In genomic region chr10:101018118-101018599, GRCh38 we compare ENCODE assay signal across 11 cellular contexts. TPM values are rescaled to one million over a fixed set of nuclear protein-coding genes. Genes with fewer than 3 reads are reported as not detected.
DNase-seq lines count a peak whose midpoint lies in the region; ATAC-seq, FAIRE-seq and TF ChIP-seq lines count a peak whose summit lies in the region.
"Had no signal": no experiment of that assay in that cellular context is flagged by ENCODE, and none has a peak within 500 bp of the region (broad histone marks: within the 10 kb centered on the region; RNA-seq: fewer than 3 reads in every experiment).

No MANE protein-coding gene starts in this region.

- H2AFZ ChIP-seq in Karpas-422 (ENCODE audit: low read length) (peak overlapping the region; percentile 60; the same call in 1 of the 2 replicates), GM12878 (ENCODE audit: control insufficient read depth, low read depth, low read length) (peak overlapping the region; percentile 41)

- H3K4me2 ChIP-seq in DOHH2 (ENCODE audit: low read length) = peak overlapping the region; percentile 61
- H3K4me2 ChIP-seq in Karpas-422 (ENCODE audit: low read depth, low read length, poor library complexity, severe bottlenecking) = peak overlapping the region; percentile 95
- peak overlapping the region; percentile 48 for H3K4me2 ChIP-seq in GM12878 (ENCODE audit: control insufficient read depth, insufficient read depth)

- in situ Hi-C loops in GM12878 (cut with MboI) = no loop called here

- H3F3A ChIP-seq in DOHH2 (ENCODE audit: control insufficient read depth, insufficient read depth) = no peaks in the 10 kb centered on the region

- no peaks in the 10 kb centered on the region for H3K36me3 Mint-ChIP-seq in memory B cell
- H3K36me3 Mint-ChIP-seq in CD8-positive, alpha-beta memory T cell = peaks cover 0 to 4% (median 2%) of the 10 kb centered on the region in 3 donors
- H3K36me3 Mint-ChIP-seq: activated naive CD8-positive, alpha-beta T cell had no signal

- 1% methylated on average over 17 of the region's 20 CpGs for WGBS in GM12878 (ENCODE audit: insufficient coverage, insufficient replicate concordance, low lambda C conversion rate, missing lambda C conversion rate)

- H3K27ac ChIP-seq in DOHH2 (ENCODE audit: low read depth, low read length) = no peak overlapping the region
- H3K27ac ChIP-seq in Karpas-422 (ENCODE audit: low read length) = peak overlapping the region; percentile 92
- H3K27ac ChIP-seq in GM12878 (ENCODE audit: control insufficient read depth, insufficient read depth) = no peak overlapping the region
- H3K27ac ChIP-seq in CD8-positive, alpha-beta memory T cell (ENCODE audit: low read depth, low read length) = no peak overlapping the region
- H3K27ac ChIP-seq: colonic mucosa, stomach had no signal

- no peaks in the 10 kb centered on the region for H3K79me2 ChIP-seq in DOHH2 (ENCODE audit: control insufficient read depth, low read length)
- H3K79me2 ChIP-seq in Karpas-422 (ENCODE audit: low read length) = no peaks in the 10 kb centered on the region
- no peaks in the 10 kb centered on the region for H3K79me2 ChIP-seq in GM12878 (ENCODE audit: control insufficient read depth, insufficient read depth, low read length)

- no peak for TF ChIP-seq RAD21 in GM12878 (IDR thresholded peaks at IDR 0.05; ENCODE audit: insufficient read depth, low read depth, low read length)

- CTCF ChIA-PET in GM12878 (lab: Yijun Ruan, JAX) = interaction anchor here (0.6 to 6.8 kb wide), 14 partner anchors 11 to 675 kb away, joined by 3 to 91 read pairs (median 15); partner anchors contain the start of genes LZTS2, PDZD7 and SFXN3
- CTCF ChIA-PET in CD8-positive, alpha-beta memory T cell (lab: Charles Lee) = interaction anchor here (0.6 to 6.9 kb wide), 13 partner anchors 9 to 456 kb away, joined by 3 to 98 read pairs (median 6); partner anchors contain the start of genes LZTS2, PDZD7 and SFXN3

- H3K27ac Mint-ChIP-seq in memory B cell = peak overlapping the region; percentile 62
- H3K27ac Mint-ChIP-seq in CD8-positive, alpha-beta memory T cell = no peak overlapping the region
- H3K27ac Mint-ChIP-seq: activated naive CD8-positive, alpha-beta T cell had no signal

- H3K27me3 Mint-ChIP-seq in memory B cell = peaks cover 30% of the 10 kb centered on the region
- peaks cover 36 to 52% of the 10 kb centered on the region in 2 donors for H3K27me3 Mint-ChIP-seq in CD8-positive, alpha-beta memory T cell

- H3K4me1 Mint-ChIP-seq in memory B cell = peaks cover 28% of the 10 kb centered on the region
- H3K4me1 Mint-ChIP-seq in CD8-positive, alpha-beta memory T cell = peaks cover 4 to 14% (median 10%) of the 10 kb centered on the region in 3 donors

- RAD21 ChIA-PET in GM12878 (lab: Charles Lee; ENCODE audit: unreplicated experiment) = interaction anchor here (1.1 to 2.6 kb wide), 9 partner anchors 11 to 124 kb away, joined by 3 to 13 read pairs (median 6); partner anchors contain the start of genes PDZD7 and SFXN3

- H4K20me1 ChIP-seq in DOHH2 (ENCODE audit: control insufficient read depth, insufficient read depth, low read depth, low read length) (no peaks in the 10 kb centered on the region), Karpas-422 (ENCODE audit: insufficient read depth, low read depth, low read length) (no peaks in the 10 kb centered on the region), GM12878 (ENCODE audit: control insufficient read depth, insufficient read depth) (no peaks in the 10 kb centered on the region)

- SMC1A ChIA-PET in GM12878 (lab: Charles Lee; ENCODE audit: uncharacterized antibody, unreplicated experiment) = no interaction called here

- intact Hi-C loops in GM12878 (cut with micrococcal nuclease; ENCODE audit: unreplicated experiment) = no loop called here

- H3K9me3 ChIP-seq in DOHH2 (ENCODE audit: control insufficient read depth, insufficient read depth, low read length) = no peaks in the 10 kb centered on the region
- H3K9me3 ChIP-seq in Karpas-422 (ENCODE audit: low read length) = no peaks in the 10 kb centered on the region
- no peaks in the 10 kb centered on the region for H3K9me3 ChIP-seq in GM12878 (replicated peaks; ENCODE audit: control insufficient read depth, insufficient read depth, low read length)
- no peaks in the 10 kb centered on the region for H3K9me3 ChIP-seq in CD8-positive, alpha-beta memory T cell (ENCODE audit: low read length)
- H3K9me3 ChIP-seq: colonic mucosa, stomach had no signal

- peaks cover 23% of the 10 kb centered on the region for H3K4me1 ChIP-seq in DOHH2 (ENCODE audit: control insufficient read depth, low read length)
- H3K4me1 ChIP-seq in Karpas-422 (ENCODE audit: low read length) = peaks cover 58% of the 10 kb centered on the region
- H3K4me1 ChIP-seq in GM12878 (ENCODE audit: control insufficient read depth, insufficient read depth, low read length) = peaks cover 10% of the 10 kb centered on the region
- peaks cover 6% of the 10 kb centered on the region for H3K4me1 ChIP-seq in CD8-positive, alpha-beta memory T cell (ENCODE audit: insufficient read depth, low read length)
- H3K4me1 ChIP-seq: colonic mucosa had no signal

- no peak for TF ChIP-seq CTCF in DOHH2 (IDR thresholded peaks at IDR 0.05; ENCODE audit: low read depth, low read length, poor library complexity, severe bottlenecking)
- TF ChIP-seq CTCF in GM12878 (IDR thresholded peaks at IDR 0.05 in 2 of 3, conservative IDR thresholded peaks at IDR 0.05 in 1 of 3; ENCODE audit: control insufficient read depth in 2 of 3, extremely low read depth in 1 of 3, insufficient read depth in 1 of 3, low read depth in 3 of 3, low read length in 3 of 3) = no peak
- TF ChIP-seq CTCF in omental fat pad (IDR thresholded peaks at IDR 0.05) = no peak

- H3K9ac ChIP-seq in Karpas-422 (ENCODE audit: low read length) (peak overlapping the region; percentile 74), GM12878 (ENCODE audit: control insufficient read depth, insufficient read depth, low read length) (no peak overlapping the region)

- H3K36me3 ChIP-seq in DOHH2 (ENCODE audit: control insufficient read depth, low read length) (no peaks in the 10 kb centered on the region), Karpas-422 (ENCODE audit: insufficient read depth, low read length) (no peaks in the 10 kb centered on the region), GM12878 (ENCODE audit: control insufficient read depth in 2 of 2, insufficient read depth in 2 of 2, low read length in 1 of 2) (no peaks in the 10 kb centered on the region)
- H3K36me3 ChIP-seq in CD8-positive, alpha-beta memory T cell (ENCODE audit: insufficient read depth, low read length) = no peaks in the 10 kb centered on the region
- H3K36me3 ChIP-seq: colonic mucosa, stomach had no signal

- BruUV-seq in GM12878 (replicated peaks; lab: Mats Ljungman, UMichigan) = no TSS peak

- DNase-seq in Karpas-422 (peak; percentile 91), GM12878 (ENCODE audit: low read depth, low spot score) (no peak), memory B cell (ENCODE audit: low spot score in 2 of 2) (peak in 1 of 2 donors; percentile 35), kidney tubule cell (ENCODE audit: low spot score) (no peak), omental fat pad (ENCODE audit: low spot score) (no peak), T-helper 1 cell (no peak)
- no peak for DNase-seq in CD8-positive, alpha-beta memory T cell

- POLR2A ChIA-PET in GM12878 (lab: Charles Lee) = interaction anchor here (0.8 kb wide), 1 partner anchor 25 kb away, joined by 3 read pairs; no protein-coding TSS in a partner anchor
- POLR2A ChIA-PET in CD8-positive, alpha-beta memory T cell (lab: Charles Lee) = interaction anchor here (0.6 kb wide), 1 partner anchor 839 kb away, joined by 4 read pairs; no protein-coding TSS in a partner anchor

- FAIRE-seq in GM12878 (lab: Jason Lieb, UNC) = no peak

- peak overlapping the region; percentile 61 for H3K4me3 Mint-ChIP-seq in memory B cell
- no peak overlapping the region for H3K4me3 Mint-ChIP-seq in CD8-positive, alpha-beta memory T cell
- H3K4me3 Mint-ChIP-seq: activated naive CD8-positive, alpha-beta T cell had no signal

- no peaks in the 10 kb centered on the region for H3K9me3 Mint-ChIP-seq in memory B cell
- H3K9me3 Mint-ChIP-seq in CD8-positive, alpha-beta memory T cell = no peaks in the 10 kb centered on the region

- TF ChIP-seq POLR2A in GM12878 (IDR thresholded peaks at IDR 0.05; ENCODE audit: low read depth, low read length) = no peak

- no peaks in the 10 kb centered on the region for H3K9me2 ChIP-seq in DOHH2 (replicated peaks; ENCODE audit: control insufficient read depth, low read length)
- no peaks in the 10 kb centered on the region for H3K9me2 ChIP-seq in Karpas-422 (replicated peaks; ENCODE audit: insufficient read depth, low read length)

- no peak for TF ChIP-seq EP300 in GM12878 (IDR thresholded peaks at IDR 0.05; ENCODE audit: borderline replicate concordance in 1 of 2, control insufficient read depth in 1 of 2, low read depth in 2 of 2, low read length in 2 of 2)

- H3K27me3 ChIP-seq in DOHH2 (ENCODE audit: control insufficient read depth, low read length) (peaks cover 19% of the 10 kb centered on the region), Karpas-422 (ENCODE audit: low read length) (no peaks in the 10 kb centered on the region), GM12878 (replicated peaks in 1 of 2; ENCODE audit: control insufficient read depth in 2 of 2, insufficient read depth in 2 of 2, low read length in 1 of 2) (peaks cover 10% of the 10 kb centered on the region in 2 experiments)
- H3K27me3 ChIP-seq in CD8-positive, alpha-beta memory T cell (ENCODE audit: insufficient read depth, low read length, poor library complexity, severe bottlenecking) = peaks cover 20% of the 10 kb centered on the region

- H3K4me3 ChIP-seq in DOHH2 (ENCODE audit: low read length) = peak overlapping the region; percentile 48
- H3K4me3 ChIP-seq in Karpas-422 (ENCODE audit: low read length) = peak overlapping the region; percentile 57
- H3K4me3 ChIP-seq in GM12878 = no peak overlapping the region
- H3K4me3 ChIP-seq in CD8-positive, alpha-beta memory T cell (ENCODE audit: low read length) = no peak overlapping the region
- H3K4me3 ChIP-seq: colonic mucosa, stomach had no signal

- ATAC-seq in GM12878 = peak; percentile 33
- ATAC-seq in memory B cell (ENCODE audit: low read depth) = peak; percentile 75
- no peak for ATAC-seq in omental fat pad (ENCODE audit: low FRiP score)

RNA-seq across cellular contexts. Expression of gene PDZD7, which starts 12.8 kb away (rescaled TPM):
- total RNA-seq in Karpas-422 (2014; rRNA removed; shearing (Covaris generic); ENCODE audit: low replicate concordance) = 2.6 and 3.0 TPM in 2 replicates
- total RNA-seq in GM12878 (2013; cell fraction: nucleolus; rRNA removed) = not detected in 2 replicates
- total RNA-seq in GM12878 (2014; rRNA removed) = not detected in 2 replicates
- total RNA-seq in GM12878 (2014; rRNA removed; fragmentation: Illumina TruSeq; extraction: Trizol) = not detected in 2 replicates
- total RNA-seq in GM12878 (2021) = not detected in 2 replicates
- polyA plus RNA-seq in GM12878 (2011; ENCODE audit: low read depth) = not detected
- polyA plus RNA-seq in GM12878 (2011; rRNA removed) = 0.01 TPM in 1 of 2 replicates, not detected in the other
- polyA plus RNA-seq in GM12878 (2011; cell fraction: cytosol; rRNA removed) = 0.01 and 0.02 TPM in 2 replicates
- polyA plus RNA-seq in GM12878 (2011; cell fraction: nucleus; rRNA removed) = 0.04 and 0.07 TPM in 2 replicates
- polyA plus RNA-seq in GM12878 (2012) = 0.03 TPM in 1 of 2 replicates, not detected in the other
- 0.03 TPM in 1 of 2 replicates, not detected in the other for polyA plus RNA-seq in GM12878 (2014; fragmentation: Illumina TruSeq; extraction: Trizol)
- polyA plus RNA-seq in GM12878 (2014; fragmentation: Nextera tagmentation; extraction: Ambion mirVana) = not detected
- 0.03 TPM in 1 of 2 replicates, not detected in the other for polyA plus RNA-seq in GM12878 (2014; rRNA removed)
- polyA plus RNA-seq in GM12878 (2016; fragmentation: Nextera tagmentation; extraction: Ambion mirVana) = under 1 TPM in 1 of 2 experiments, not detected in 1; 0.20 TPM
- polyA minus RNA-seq in GM12878 (2011; rRNA and poly(A)+ RNA removed) = not detected in 2 replicates
- polyA minus RNA-seq in GM12878 (2011; cell fraction: cytosol; rRNA and poly(A)+ RNA removed) = not detected in 2 replicates
- polyA minus RNA-seq in GM12878 (2011; cell fraction: nucleus; rRNA and poly(A)+ RNA removed) = 0.12 TPM in 1 of 2 replicates, not detected in the other
- total RNA-seq in omental fat pad = 1 to 10 TPM in 1 of 4 donors, under 1 TPM in 3; 0.12 to 3.3 (median 0.30) TPM
- under 1 TPM; 0.31 to 0.33 TPM for total RNA-seq in CD8-positive, alpha-beta memory T cell
- 0.23 TPM for polyA plus RNA-seq in CD8-positive, alpha-beta memory T cell

RNA-seq across cellular contexts. Expression of gene SFXN3, which starts 12.9 kb away (rescaled TPM):
- 8.5 and 13.6 TPM in 2 replicates for total RNA-seq in Karpas-422 (2014; rRNA removed; shearing (Covaris generic); ENCODE audit: low replicate concordance)
- 10.8 and 13.6 TPM in 2 replicates for total RNA-seq in GM12878 (2013; cell fraction: nucleolus; rRNA removed)
- total RNA-seq in GM12878 (2014; rRNA removed) (1.1 and 1.2 TPM in 2 replicates), GM12878 (2014; rRNA removed; fragmentation: Illumina TruSeq; extraction: Trizol) (0.63 and 1.1 TPM in 2 replicates), GM12878 (2021) (1.0 and 1.2 TPM in 2 replicates), omental fat pad (10 to 100 TPM; 54.8 to 97.3 (median 71.2) TPM)
- 1.1 TPM for polyA plus RNA-seq in GM12878 (2011; ENCODE audit: low read depth)
- polyA plus RNA-seq in GM12878 (2011; rRNA removed) (8.7 and 11.3 TPM in 2 replicates), GM12878 (2014; fragmentation: Illumina TruSeq; extraction: Trizol) (1.3 and 1.7 TPM in 2 replicates), GM12878 (2014; fragmentation: Nextera tagmentation; extraction: Ambion mirVana) (under 1 TPM; 0.05 to 0.44 TPM), GM12878 (2014; rRNA removed) (1.7 and 2.5 TPM in 2 replicates), GM12878 (2016; fragmentation: Nextera tagmentation; extraction: Ambion mirVana) (1 to 10 TPM in 1 of 2 experiments, under 1 TPM in 1; 0.56 to 1.2 TPM)
- polyA plus RNA-seq in GM12878 (2011; cell fraction: cytosol; rRNA removed) = 14.5 and 15.4 TPM in 2 replicates
- 29.3 and 42.3 TPM in 2 replicates for polyA plus RNA-seq in GM12878 (2011; cell fraction: nucleus; rRNA removed)
- 1.7 and 4.3 TPM in 2 replicates for polyA plus RNA-seq in GM12878 (2012)
- 4.9 and 11.1 TPM in 2 replicates for polyA minus RNA-seq in GM12878 (2011; rRNA and poly(A)+ RNA removed)
- polyA minus RNA-seq in GM12878 (2011; cell fraction: cytosol; rRNA and poly(A)+ RNA removed) = 7.1 and 11.8 TPM in 2 replicates
- 6.2 and 6.5 TPM in 2 replicates for polyA minus RNA-seq in GM12878 (2011; cell fraction: nucleus; rRNA and poly(A)+ RNA removed)
- 10 to 100 TPM; 25.2 to 26.5 TPM for total RNA-seq in CD8-positive, alpha-beta memory T cell
- 17.6 TPM for polyA plus RNA-seq in CD8-positive, alpha-beta memory T cell

RNA-seq across cellular contexts. Expression of gene LZTS2, which starts 18.6 kb away (rescaled TPM):
- 11.3 and 23.9 TPM in 2 replicates for total RNA-seq in Karpas-422 (2014; rRNA removed; shearing (Covaris generic); ENCODE audit: low replicate concordance)
- total RNA-seq in GM12878 (2013; cell fraction: nucleolus; rRNA removed) = 33.5 and 42.4 TPM in 2 replicates
- total RNA-seq in GM12878 (2014; rRNA removed) (6.2 and 6.7 TPM in 2 replicates), GM12878 (2014; rRNA removed; fragmentation: Illumina TruSeq; extraction: Trizol) (3.8 and 3.9 TPM in 2 replicates), GM12878 (2021) (12.2 and 13.4 TPM in 2 replicates), omental fat pad (10 to 100 TPM; 59.4 to 98.0 (median 72.6) TPM)
- polyA plus RNA-seq in GM12878 (2011; ENCODE audit: low read depth) = 3.1 TPM
- polyA plus RNA-seq in GM12878 (2011; rRNA removed) (7.1 and 11.2 TPM in 2 replicates), GM12878 (2014; fragmentation: Illumina TruSeq; extraction: Trizol) (1.7 and 3.0 TPM in 2 replicates), GM12878 (2014; fragmentation: Nextera tagmentation; extraction: Ambion mirVana) (under 1 TPM; 0.08 to 0.37 TPM), GM12878 (2014; rRNA removed) (9.9 and 11.9 TPM in 2 replicates), GM12878 (2016; fragmentation: Nextera tagmentation; extraction: Ambion mirVana) (1 to 10 TPM; 7.7 to 7.9 TPM)
- 21.4 and 22.7 TPM in 2 replicates for polyA plus RNA-seq in GM12878 (2011; cell fraction: cytosol; rRNA removed)
- polyA plus RNA-seq in GM12878 (2011; cell fraction: nucleus; rRNA removed) = 73.4 and 102 TPM in 2 replicates
- 9.3 and 11.8 TPM in 2 replicates for polyA plus RNA-seq in GM12878 (2012)
- polyA minus RNA-seq in GM12878 (2011; rRNA and poly(A)+ RNA removed) = 6.1 and 17.8 TPM in 2 replicates
- 6.3 and 9.9 TPM in 2 replicates for polyA minus RNA-seq in GM12878 (2011; cell fraction: cytosol; rRNA and poly(A)+ RNA removed)
- polyA minus RNA-seq in GM12878 (2011; cell fraction: nucleus; rRNA and poly(A)+ RNA removed) = 14.6 and 21.9 TPM in 2 replicates
- total RNA-seq in CD8-positive, alpha-beta memory T cell = 10 to 100 TPM; 10.9 to 11.5 TPM
- polyA plus RNA-seq in CD8-positive, alpha-beta memory T cell = 19.7 TPM

RNA-seq across cellular contexts. Expression of gene TWNK, which starts 30.8 kb away (rescaled TPM):
- total RNA-seq in Karpas-422 (2014; rRNA removed; shearing (Covaris generic); ENCODE audit: low replicate concordance) = 14.5 and 17.0 TPM in 2 replicates
- total RNA-seq in GM12878 (2013; cell fraction: nucleolus; rRNA removed) = 9.5 and 10.3 TPM in 2 replicates
- total RNA-seq in GM12878 (2014; rRNA removed) (19.3 and 20.4 TPM in 2 replicates), GM12878 (2014; rRNA removed; fragmentation: Illumina TruSeq; extraction: Trizol) (14.0 and 17.2 TPM in 2 replicates), GM12878 (2021) (19.5 and 23.0 TPM in 2 replicates), omental fat pad (10 to 100 TPM in 1 of 4 donors, 1 to 10 TPM in 3; 4.6 to 20.8 (median 6.9) TPM)
- 12.9 TPM for polyA plus RNA-seq in GM12878 (2011; ENCODE audit: low read depth)
- polyA plus RNA-seq in GM12878 (2011; rRNA removed) (13.7 and 16.9 TPM in 2 replicates), GM12878 (2014; fragmentation: Illumina TruSeq; extraction: Trizol) (32.4 and 32.8 TPM in 2 replicates), GM12878 (2014; fragmentation: Nextera tagmentation; extraction: Ambion mirVana) (10 to 100 TPM; 13.6 to 19.0 TPM), GM12878 (2014; rRNA removed) (19.3 and 22.3 TPM in 2 replicates), GM12878 (2016; fragmentation: Nextera tagmentation; extraction: Ambion mirVana) (10 to 100 TPM; 14.4 to 16.6 TPM)
- polyA plus RNA-seq in GM12878 (2011; cell fraction: cytosol; rRNA removed) = 17.4 and 18.4 TPM in 2 replicates
- 15.9 and 18.3 TPM in 2 replicates for polyA plus RNA-seq in GM12878 (2011; cell fraction: nucleus; rRNA removed)
- polyA plus RNA-seq in GM12878 (2012) = 13.3 and 19.0 TPM in 2 replicates
- polyA minus RNA-seq in GM12878 (2011; rRNA and poly(A)+ RNA removed) = 17.1 and 19.5 TPM in 2 replicates
- 3.1 and 7.5 TPM in 2 replicates for polyA minus RNA-seq in GM12878 (2011; cell fraction: cytosol; rRNA and poly(A)+ RNA removed)
- polyA minus RNA-seq in GM12878 (2011; cell fraction: nucleus; rRNA and poly(A)+ RNA removed) = 5.9 and 12.2 TPM in 2 replicates
- 10 to 100 TPM; 40.6 to 44.3 TPM for total RNA-seq in CD8-positive, alpha-beta memory T cell
- polyA plus RNA-seq in CD8-positive, alpha-beta memory T cell = 8.2 TPM

RNA-seq across cellular contexts. Expression of gene MRPL43, which starts 30.9 kb away (rescaled TPM):
- total RNA-seq in Karpas-422 (2014; rRNA removed; shearing (Covaris generic); ENCODE audit: low replicate concordance) = 86.3 and 93.9 TPM in 2 replicates
- 30.3 and 37.0 TPM in 2 replicates for total RNA-seq in GM12878 (2013; cell fraction: nucleolus; rRNA removed)
- 74.8 and 84.7 TPM in 2 replicates for total RNA-seq in GM12878 (2014; rRNA removed)
- total RNA-seq in GM12878 (2014; rRNA removed; fragmentation: Illumina TruSeq; extraction: Trizol) = 34.3 and 40.1 TPM in 2 replicates
- 58.6 and 65.5 TPM in 2 replicates for total RNA-seq in GM12878 (2021)
- polyA plus RNA-seq in GM12878 (2011; ENCODE audit: low read depth) = 30.0 TPM
- polyA plus RNA-seq in GM12878 (2011; rRNA removed) = 39.3 and 64.7 TPM in 2 replicates
- polyA plus RNA-seq in GM12878 (2011; cell fraction: cytosol; rRNA removed) = 79.2 and 143 TPM in 2 replicates
- 106 and 124 TPM in 2 replicates for polyA plus RNA-seq in GM12878 (2011; cell fraction: nucleus; rRNA removed)
- polyA plus RNA-seq in GM12878 (2012) = 67.6 and 72.0 TPM in 2 replicates
- polyA plus RNA-seq in GM12878 (2014; fragmentation: Illumina TruSeq; extraction: Trizol) = 15.9 and 24.8 TPM in 2 replicates
- polyA plus RNA-seq in GM12878 (2014; fragmentation: Nextera tagmentation; extraction: Ambion mirVana) = 10 to 100 TPM; 16.6 to 24.2 TPM
- polyA plus RNA-seq in GM12878 (2014; rRNA removed) = 102 and 115 TPM in 2 replicates
- 100 to 1,000 TPM; 101 to 108 TPM for polyA plus RNA-seq in GM12878 (2016; fragmentation: Nextera tagmentation; extraction: Ambion mirVana)
- 25.1 and 42.2 TPM in 2 replicates for polyA minus RNA-seq in GM12878 (2011; rRNA and poly(A)+ RNA removed)
- 20.7 and 27.8 TPM in 2 replicates for polyA minus RNA-seq in GM12878 (2011; cell fraction: cytosol; rRNA and poly(A)+ RNA removed)
- 30.9 and 40.5 TPM in 2 replicates for polyA minus RNA-seq in GM12878 (2011; cell fraction: nucleus; rRNA and poly(A)+ RNA removed)
- 10 to 100 TPM; 59.7 to 97.0 (median 79.3) TPM for total RNA-seq in omental fat pad
- total RNA-seq in CD8-positive, alpha-beta memory T cell = 10 to 100 TPM; 62.5 to 62.8 TPM
- 129 TPM for polyA plus RNA-seq in CD8-positive, alpha-beta memory T cell

Comparison
In these comparisons a context has a peak if more than half of its experiments do, and no peak if none do; other contexts are left out.
1. H3K4me3 ChIP-seq: peak in DOHH2 (single experiment) and Karpas-422 (single experiment); none in GM12878 (single experiment) and CD8-positive, alpha-beta memory T cell (single experiment).
2. Peak in every context shown above with its lines, with median percentiles within 50 percentile points of each other: H3K4me2 ChIP-seq.